8 cellular contexts compared by ENCODE assay signal in the genomic region with DNA sequence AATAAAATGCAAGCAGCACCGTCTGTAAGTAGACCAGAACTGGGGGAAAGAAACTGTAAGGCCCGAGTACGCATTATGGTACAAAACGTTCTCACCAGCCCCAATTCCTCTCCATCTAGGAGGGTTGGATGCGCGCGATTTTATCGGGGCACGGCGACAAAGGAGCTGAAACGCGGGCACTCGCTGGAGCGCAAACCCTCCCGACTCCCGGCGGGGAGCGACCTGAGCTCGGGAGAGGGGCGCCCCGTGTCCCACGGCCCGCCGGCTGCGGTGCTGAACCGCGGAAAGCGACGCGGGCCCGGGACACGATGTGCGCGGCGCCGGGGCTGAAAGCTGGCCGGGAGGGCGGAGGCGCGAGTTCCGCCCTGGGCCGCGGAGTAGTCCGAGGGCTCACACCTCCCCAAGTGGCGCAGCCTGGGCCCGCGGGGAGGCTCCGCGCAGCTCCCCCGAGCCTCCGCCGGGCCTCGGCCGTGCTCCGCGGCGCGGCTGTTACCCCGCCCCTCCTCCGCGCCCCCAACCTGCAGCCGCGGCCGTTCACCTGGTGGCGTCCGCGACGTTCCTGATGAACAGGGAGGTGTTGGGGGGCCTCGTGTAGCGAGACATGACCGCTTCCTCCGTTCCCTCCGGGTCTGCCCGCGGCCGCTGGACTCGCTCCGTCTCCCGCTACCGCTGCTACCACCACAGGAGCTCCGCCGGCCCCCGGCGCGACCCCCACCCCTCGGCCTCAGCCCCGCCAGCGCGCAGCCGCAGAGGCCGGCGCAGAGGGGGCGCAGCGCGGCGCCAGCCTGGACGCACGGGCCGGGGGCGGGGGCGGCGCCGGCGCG. TPM values are rescaled to one million over a fixed set of nuclear protein-coding genes. Genes with fewer than 3 reads are reported as not detected.
DNase-seq lines count a peak whose midpoint lies in the region; ATAC-seq, FAIRE-seq and TF ChIP-seq lines count a peak whose summit lies in the region.

TSS of gene SRSF12 (minus strand) at position 787 of the 824 bp plus-strand sequence. CDS start at position 603, 184 bp downstream.

- no peak within 1 kb of the TSS for H2AK5ac ChIP-seq in H1 (ENCODE audit: low read depth, low read length)

- no peak within 1 kb of the TSS for H3K14ac ChIP-seq in H1 (ENCODE audit: insufficient read length)

- no peak within 1 kb of the TSS for H2BK15ac ChIP-seq in H1 (ENCODE audit: low read length)

- H4K91ac ChIP-seq in H1 (replicated peaks; ENCODE audit: insufficient read length, low read length) = peak within 1 kb of the TSS; percentile 74

- H3K9ac ChIP-seq in H1 (replicated peaks in 1 of 4; ENCODE audit: extremely low read depth in 1 of 4, low read depth in 3 of 4, low read length in 3 of 4) = peak within 1 kb of the TSS; percentile 60 to 76 (median 71); a peak in 6 of 7 replicates

- no peaks in the 10 kb centered on the region; a peak in 1 of 4 replicates for H3K79me2 ChIP-seq in H1 (ENCODE audit: control insufficient read depth in 1 of 2, insufficient read depth in 2 of 2, low read length in 2 of 2)

- H3K4me1 ChIP-seq in H1 (replicated peaks in 1 of 4; ENCODE audit: control insufficient read depth in 3 of 4, insufficient read depth in 4 of 4, low read length in 3 of 4) = no peaks in the 10 kb centered on the region
- H3K4me1 ChIP-seq in mononuclear cell (ENCODE audit: insufficient read depth, low read length) = peaks cover 8% of the 10 kb centered on the region

- H3K79me1 ChIP-seq in H1 (ENCODE audit: low read depth, low read length) = no peaks in the 10 kb centered on the region; the same call in 1 of the 2 replicates

- H2AFZ ChIP-seq in H1 (ENCODE audit: low read length) = peak within 1 kb of the TSS; percentile 66; the same call in 1 of the 2 replicates

- intact Hi-C loops in activated CD4-positive, alpha-beta memory T cell treated with anti-CD3 and anti-CD28 coated beads for 36 hours (cut with micrococcal nuclease) = loop anchor here (2.0 kb wide), 2 partner anchors 19 to 37 kb away; partner anchors contain the start of gene PNRC1

- no peak within 1 kb of the TSS for H2BK20ac ChIP-seq in H1 (ENCODE audit: low read length)

- H2BK12ac ChIP-seq in H1 (ENCODE audit: low read depth, low read length) = no peak within 1 kb of the TSS

- no peak within 1 kb of the TSS for H3K23ac ChIP-seq in H1 (ENCODE audit: insufficient read length)

- H3K9me3 ChIP-seq in H1 (ENCODE audit: insufficient read depth in 2 of 2, low read depth in 1 of 2, low read length in 1 of 2) = no peaks in the 10 kb centered on the region
- no peaks in the 10 kb centered on the region for H3K9me3 ChIP-seq in mononuclear cell (ENCODE audit: low read depth, low read length)

- FAIRE-seq in H1 (lab: Jason Lieb, UNC) = peak; percentile 57

- peaks cover 4% of the 10 kb centered on the region; the same call in 1 of the 2 replicates for H3K23me2 ChIP-seq in H1 (ENCODE audit: low read depth, low read length)

- CTCF ChIA-PET in activated CD4-positive, alpha-beta memory T cell treated with anti-CD3 and anti-CD28 coated beads for 36 hours (lab: Charles Lee) = interaction anchor here (0.9 to 1.9 kb wide), 4 partner anchors 39 to 135 kb away, joined by 3 to 5 read pairs (median 4); no protein-coding TSS in a partner anchor
- CTCF ChIA-PET in H1 (lab: Charles Lee; ENCODE audit: partially characterized antibody) = interaction anchor here (0.5 to 5.1 kb wide), 11 partner anchors 9 to 517 kb away, joined by 3 to 43 read pairs (median 4); partner anchors contain the start of gene PNRC1

- ATAC-seq in GM21825 (IDR thresholded peaks at IDR 0.05; ENCODE audit: unreplicated experiment) = peak; percentile 73

- H3K4me1 Mint-ChIP-seq in activated CD4-positive, alpha-beta memory T cell treated with anti-CD3 and anti-CD28 coated beads for 36 hours (ENCODE audit: low read depth) = peaks cover 6% of the 10 kb centered on the region

- no peak within 1 kb of the TSS for H3K56ac ChIP-seq in H1 (replicated peaks; ENCODE audit: insufficient read length, low read depth, low read length)

- POLR2A ChIA-PET in activated CD4-positive, alpha-beta memory T cell treated with anti-CD3 and anti-CD28 coated beads for 36 hours (lab: Charles Lee) = interaction anchor here (0.7 to 1.2 kb wide), 2 partner anchors 32 to 38 kb away, joined by 3 read pairs; no protein-coding TSS in a partner anchor
- POLR2A ChIA-PET in H1 (lab: Charles Lee; ENCODE audit: partially characterized antibody) = interaction anchor here (0.5 to 1.9 kb wide), 9 partner anchors 14 to 298 kb away, joined by 3 to 7 read pairs (median 4); partner anchors contain the start of genes PM20D2, PNRC1 and UBE2J1

- TF ChIP-seq RAD21 in H1 (IDR thresholded peaks at IDR 0.05 in 1 of 2, conservative IDR thresholded peaks at IDR 0.05 in 1 of 2; ENCODE audit: low read depth in 2 of 2, low read length in 2 of 2) = no peak

- no peaks in the 10 kb centered on the region for H3K9me3 Mint-ChIP-seq in activated CD4-positive, alpha-beta memory T cell treated with anti-CD3 and anti-CD28 coated beads for 36 hours

- H3K4me3 ChIP-seq in NB4 (ENCODE audit: low read depth, low read length) = peak within 1 kb of the TSS; percentile 47
- H3K4me3 ChIP-seq in H1 (ENCODE audit: extremely low read depth in 1 of 4, insufficient read depth in 2 of 4, low read depth in 3 of 4, low read length in 4 of 4) = peak within 1 kb of the TSS; percentile 80 to 87 (median 81)
- H3K4me3 ChIP-seq in mononuclear cell (ENCODE audit: low read length) = peak within 1 kb of the TSS; percentile 42

- TF ChIP-seq EP300 in H1 (IDR thresholded peaks at IDR 0.05; ENCODE audit: borderline replicate concordance in 1 of 2, low read depth in 2 of 2, low read length in 2 of 2) = no peak

- no peak within 1 kb of the TSS for H2BK120ac ChIP-seq in H1 (replicated peaks; ENCODE audit: low read depth, low read length)

- peak within 1 kb of the TSS; percentile 60 for H4K5ac ChIP-seq in H1 (ENCODE audit: insufficient read length, low read depth, low read length)

- H3K4ac ChIP-seq in H1 (replicated peaks; ENCODE audit: insufficient read length, low read depth, low read length) = no peak within 1 kb of the TSS

- no peak for TF ChIP-seq CTCF in NB4 (IDR thresholded peaks at IDR 0.05; ENCODE audit: low read depth, low read length)
- no peak for TF ChIP-seq CTCF in H1 (IDR thresholded peaks at IDR 0.05; ENCODE audit: control extremely low read depth in 1 of 3, insufficient read depth in 1 of 3, low read depth in 1 of 3, low read length in 3 of 3)

- peaks cover 7 to 28% (median 15%) of the 10 kb centered on the region in 4 experiments for H3K27me3 ChIP-seq in H1 (replicated peaks in 1 of 4; ENCODE audit: control insufficient read depth in 3 of 4, extremely low read depth in 1 of 4, insufficient read depth in 3 of 4, low read length in 3 of 4)
- no peaks in the 10 kb centered on the region for H3K27me3 ChIP-seq in mononuclear cell (ENCODE audit: insufficient read depth, low read length)

- peaks cover 10% of the 10 kb centered on the region for H3K27me3 Mint-ChIP-seq in activated CD4-positive, alpha-beta memory T cell treated with anti-CD3 and anti-CD28 coated beads for 36 hours

- peak within 1 kb of the TSS; percentile 95 for H4K8ac ChIP-seq in H1 (ENCODE audit: extremely low read depth, insufficient read depth, low read length)

- no peak for TF ChIP-seq POLR2A in NB4 (IDR thresholded peaks at IDR 0.05; ENCODE audit: extremely low read depth, insufficient read length)
- 0 out of 3 replicates have a peak, but pooled peaks of 1 of the 2 experiments have one; percentile 21 for TF ChIP-seq POLR2A in H1 (IDR thresholded peaks at IDR 0.05; ENCODE audit: control extremely low read depth in 1 of 2, low read depth in 2 of 2, low read length in 2 of 2)

- 2% methylated on average over 59 of the region's 105 CpGs; no CpG with 5 or more reads in 1 of the 2 experiments for WGBS in H1 (ENCODE audit: extremely low coverage in 1 of 2, insufficient coverage in 1 of 2, insufficient read length in 1 of 2, insufficient replicate concordance in 2 of 2, low coverage in 1 of 2, low lambda C conversion rate in 2 of 2, missing lambda C conversion rate in 1 of 2), 2 experiments

- peak within 1 kb of the TSS; percentile 69 to 79 for H3K4me2 ChIP-seq in H1 (ENCODE audit: insufficient read depth in 1 of 2, low read depth in 2 of 2, low read length in 2 of 2)

- no peak within 1 kb of the TSS for H2BK5ac ChIP-seq in H1 (ENCODE audit: low read depth, low read length)

- no peak within 1 kb of the TSS; the same call in 1 of the 2 replicates for H3K27ac ChIP-seq in H1 (ENCODE audit: low read depth, low read length)

- H3K27ac Mint-ChIP-seq in activated CD4-positive, alpha-beta memory T cell treated with anti-CD3 and anti-CD28 coated beads for 36 hours = no peak within 1 kb of the TSS

- H3K4me3 Mint-ChIP-seq in activated CD4-positive, alpha-beta memory T cell treated with anti-CD3 and anti-CD28 coated beads for 36 hours = peak within 1 kb of the TSS; percentile 72

- H3K18ac ChIP-seq in H1 (ENCODE audit: extremely low read depth, low read length) = peak within 1 kb of the TSS; percentile 71

- H3K36me3 ChIP-seq in H1 (ENCODE audit: control insufficient read depth in 2 of 4, insufficient read depth in 4 of 4, low read length in 3 of 4) = no peaks in the 10 kb centered on the region

- H4K20me1 ChIP-seq in H1 (replicated peaks in 1 of 2; ENCODE audit: control insufficient read depth in 1 of 2, insufficient read depth in 2 of 2, low read length in 2 of 2) = no peaks in the 10 kb centered on the region

- no peaks in the 10 kb centered on the region for H3K36me3 Mint-ChIP-seq in activated CD4-positive, alpha-beta memory T cell treated with anti-CD3 and anti-CD28 coated beads for 36 hours

- peak; percentile 53 for DNase-seq in ELF-1 (ENCODE audit: low read depth, low spot score)
- DNase-seq in NB4 (ENCODE audit: low read depth) = peak; percentile 72
- DNase-seq in activated CD4-positive, alpha-beta memory T cell treated with anti-CD3 and anti-CD28 coated beads for 36 hours = peak; percentile 33
- peak in 1 of 2 experiments; percentile 80 for DNase-seq in H1 (ENCODE audit: low read depth in 1 of 2, low spot score in 2 of 2)
- DNase-seq in stimulated activated naive CD4-positive, alpha-beta T cell (lab: John Stamatoyannopoulos, UW) = peak in 5 of 6 experiments; percentile 14 to 40 (median 30)
- DNase-seq in SW480 (ENCODE audit: low spot score) = no peak

TF ChIP-seq in H1, 55 proteins besides CTCF, POLR2A, EP300 and RAD21 (continues in another document):
- TF ChIP-seq TEAD4 (IDR thresholded peaks at IDR 0.05; ENCODE audit: low read depth, low read length) (no peak), RBBP5 (IDR thresholded peaks at IDR 0.05; ENCODE audit: borderline replicate concordance, low read depth, low read length) (no peak)

RNA-seq across cellular contexts. Expression of gene SRSF12, which starts in this region (rescaled TPM):
- under 1 TPM; 0.10 to 0.12 TPM for total RNA-seq in activated CD4-positive, alpha-beta memory T cell treated with anti-CD3 and anti-CD28 coated beads for 36 hours
- total RNA-seq in H1 (2021; fragmentation: NEBNext Ultra II Directional; extraction: Animal tissue kit (Norgen Biotek cat#: 25700)) = 4.2 and 4.9 TPM in 2 replicates
- 1.8 and 2.6 TPM in 2 replicates for polyA plus RNA-seq in H1 (2011; rRNA removed)
- polyA plus RNA-seq in H1 (2011; cell fraction: cytosol; rRNA removed) = 2.8 TPM
- polyA plus RNA-seq in H1 (2011; cell fraction: nucleus; rRNA removed) = 1.9 TPM
- polyA plus RNA-seq in H1 (2012, experiment 1 of 2) = 2.8 to 4.4 TPM (median 3.9 TPM) in 4 replicates
- 0.64 TPM for polyA plus RNA-seq in H1 (2012, experiment 2 of 2)
- polyA plus RNA-seq in H1 (2013, experiment 1 of 2) = 2.5 TPM
- 2.5 TPM for polyA plus RNA-seq in H1 (2013, experiment 2 of 2)
- 1.5 and 3.0 TPM in 2 replicates for polyA minus RNA-seq in H1 (2011; rRNA and poly(A)+ RNA removed)
- 2.3 TPM for polyA minus RNA-seq in H1 (2011; cell fraction: cytosol; rRNA and poly(A)+ RNA removed)
- polyA minus RNA-seq in H1 (2011; cell fraction: nucleus; rRNA and poly(A)+ RNA removed) = 4.5 TPM
- total RNA-seq in mononuclear cell = not detected

Comparison
In these comparisons a context has a peak if more than half of its experiments do, and no peak if none do; other contexts are left out.
1. Peak in DNase-seq in activated CD4-positive, alpha-beta memory T cell treated with anti-CD3 and anti-CD28 coated beads for 36 hours; RNA of the gene not detected or under 1 TPM.